ENCODE assay signal across 19 cellular contexts in the genomic region with DNA sequence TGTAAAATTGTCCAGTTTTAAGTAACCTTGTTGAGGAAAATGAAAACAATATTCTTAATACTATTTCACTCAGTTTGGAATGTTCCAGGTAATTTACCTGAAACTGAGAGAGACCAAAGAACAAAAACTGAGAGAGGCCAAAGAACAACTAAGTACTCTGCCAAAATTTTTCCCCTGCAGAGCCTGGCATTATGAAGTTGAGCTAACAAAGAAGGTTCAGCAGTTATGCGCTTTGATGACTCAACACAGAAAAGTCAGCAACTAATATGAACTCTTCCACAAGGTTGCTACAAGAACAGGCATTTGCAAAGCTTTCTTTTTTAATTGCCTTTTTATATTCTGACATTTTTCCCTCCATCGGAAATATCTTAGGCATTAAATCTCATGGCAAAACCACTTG.
DNase-seq lines count a peak whose midpoint lies in the region; ATAC-seq and TF ChIP-seq lines count a peak whose summit lies in the region.
"Had no signal": no experiment of that assay in that cellular context is flagged by ENCODE, and none has a peak within 500 bp of the region (broad histone marks: within the 10 kb centered on the region; RNA-seq: fewer than 3 reads in every experiment).

No MANE protein-coding gene starts in this region.

- no peak overlapping the region for H3K27ac Mint-ChIP-seq in MCF 10A (ENCODE audit: low read depth, unreplicated experiment)
- H3K27ac Mint-ChIP-seq: B cell; CD8-positive, alpha-beta T cell; GM23338 had no signal

- TF ChIP-seq CTCF in MCF 10A (IDR thresholded peaks at IDR 0.05; ENCODE audit: unreplicated experiment) (no peak), breast epithelium (IDR thresholded peaks at IDR 0.05) (no peak), PC-3 (conservative IDR thresholded peaks at IDR 0.05; ENCODE audit: low read depth, low read length) (no peak), smooth muscle cell (IDR thresholded peaks at IDR 0.05; ENCODE audit: borderline replicate concordance, insufficient read depth, poor library complexity, severe bottlenecking) (no peak)

- DNase-seq in MCF 10A (ENCODE audit: unreplicated experiment) (peak; percentile 34), breast epithelium (ENCODE audit: low spot score in 2 of 2) (no peak), ELR (ENCODE audit: low read depth) (peak; percentile 22), PC-3 (peak; percentile 23), smooth muscle cell (lab: John Stamatoyannopoulos, UW; ENCODE audit: unreplicated experiment) (no peak), NCI-H526 treated with DMSO at 0.1 percent for 48 hours (lab: John Stamatoyannopoulos, UW) (no peak), SW480 (ENCODE audit: low spot score) (no peak)
- no peak for DNase-seq in central memory CD4-positive, alpha-beta T cell
- DNase-seq: 8988T; Calu3; CD8-positive, alpha-beta T cell; DMS 273 treated with DMSO at 0.1 percent for 48 hours; DMS53; DND-41; GDM1; HCEC 1CT had no signal

- no peak overlapping the region for H3K4me2 ChIP-seq in PC-3 (ENCODE audit: low read length)
- H3K4me2 ChIP-seq in smooth muscle cell: no peak overlapping the region
- H3K4me2 ChIP-seq: BLaER1 treated with 17β-estradiol and CSF1 and Interleukin-3, amounts not matched to agents 10 nM and 100 nM; GM23338 had no signal

- H3K79me2 ChIP-seq in PC-3 (ENCODE audit: low read length) (no peaks in the 10 kb centered on the region), smooth muscle cell (ENCODE audit: low read depth) (no peaks in the 10 kb centered on the region)

- no peaks in the 10 kb centered on the region for H3K9me3 ChIP-seq in breast epithelium
- no peaks in the 10 kb centered on the region for H3K9me3 ChIP-seq in PC-3 (ENCODE audit: low read length)
- H3K9me3 ChIP-seq in smooth muscle cell (replicated peaks; ENCODE audit: low read depth): no peaks in the 10 kb centered on the region

- H3K36me3 Mint-ChIP-seq in MCF 10A (ENCODE audit: insufficient read depth, unreplicated experiment): no peaks in the 10 kb centered on the region
- H3K36me3 Mint-ChIP-seq: CD8-positive, alpha-beta T cell had no signal

- H3K4me3 Mint-ChIP-seq in MCF 10A (ENCODE audit: unreplicated experiment): no peak overlapping the region
- H3K4me3 Mint-ChIP-seq: B cell; CD8-positive, alpha-beta T cell; GM23338 had no signal

- ATAC-seq in PC-3: no peak
- ATAC-seq: CD8-positive, alpha-beta T cell; GM23338 had no signal

- H3K27me3 ChIP-seq in breast epithelium: no peaks in the 10 kb centered on the region
- no peaks in the 10 kb centered on the region for H3K27me3 ChIP-seq in PC-3 (ENCODE audit: low read length)
- H3K27me3 ChIP-seq in smooth muscle cell (ENCODE audit: low read depth): no peaks in the 10 kb centered on the region
- H3K27me3 ChIP-seq: BLaER1 treated with 17β-estradiol and CSF1 and Interleukin-3, amounts not matched to agents 10 nM and 100 nM had no signal

- POLR2A ChIA-PET in MCF 10A (lab: Yijun Ruan, JAX) (interaction anchor here (1.0 kb wide), 2 partner anchors 19 to 157 kb away, joined by 3 to 4 read pairs; no protein-coding TSS in a partner anchor), PC-3 (lab: Charles Lee; ENCODE audit: unreplicated experiment) (no interaction called here)

- no TSS peak for BruUV-seq in MCF 10A (replicated peaks; lab: Mats Ljungman, UMichigan)
- BruUV-seq in PC-3 (replicated peaks; lab: Mats Ljungman, UMichigan): no TSS peak

- H3K4me1 ChIP-seq in breast epithelium: no peaks in the 10 kb centered on the region
- no peaks in the 10 kb centered on the region for H3K4me1 ChIP-seq in PC-3 (ENCODE audit: insufficient read depth, low read length)
- H3K4me1 ChIP-seq in smooth muscle cell (ENCODE audit: low read depth): no peaks in the 10 kb centered on the region

- H3K9ac ChIP-seq in PC-3 (ENCODE audit: low read length) (no peak overlapping the region), smooth muscle cell (ENCODE audit: low read depth) (no peak overlapping the region)
- H3K9ac ChIP-seq: BLaER1 treated with 17β-estradiol and CSF1 and Interleukin-3, amounts not matched to agents 10 nM and 100 nM had no signal

- no peaks in the 10 kb centered on the region for H3F3A ChIP-seq in PC-3 (ENCODE audit: low read length, unreplicated experiment)
- H3F3A ChIP-seq in smooth muscle cell (ENCODE audit: low read depth): no peaks in the 10 kb centered on the region

- WGBS in smooth muscle cell (ENCODE audit: low lambda C conversion rate): 80% methylated on average over 2 of the region's 2 CpGs

- H4K20me1 ChIP-seq in PC-3 (ENCODE audit: low read length) (no peaks in the 10 kb centered on the region), smooth muscle cell (ENCODE audit: low read depth) (no peaks in the 10 kb centered on the region)
- H4K20me1 ChIP-seq: BLaER1 treated with 17β-estradiol and CSF1 and Interleukin-3, amounts not matched to agents 10 nM and 100 nM had no signal

- H3K27ac ChIP-seq in breast epithelium (no peak overlapping the region), PC-3 (ENCODE audit: low read length) (no peak overlapping the region), smooth muscle cell (ENCODE audit: low read depth) (peak overlapping the region; percentile 9)
- H3K27ac ChIP-seq: BLaER1 treated with 17β-estradiol and CSF1 and Interleukin-3, amounts not matched to agents 10 nM and 100 nM had no signal

- peaks cover 8% of the 10 kb centered on the region for H3K9me3 Mint-ChIP-seq in MCF 10A (ENCODE audit: unreplicated experiment)
- H3K9me3 Mint-ChIP-seq: CD8-positive, alpha-beta T cell; GM23338 had no signal

- H3K9me2 ChIP-seq in PC-3 (replicated peaks; ENCODE audit: low read length): no peaks in the 10 kb centered on the region

- H3K4me1 Mint-ChIP-seq in MCF 10A (ENCODE audit: insufficient read depth, unreplicated experiment): no peaks in the 10 kb centered on the region
- H3K4me1 Mint-ChIP-seq: B cell, GM23338 had no signal

- H3K4me3 ChIP-seq in breast epithelium: no peak overlapping the region
- no peak overlapping the region for H3K4me3 ChIP-seq in PC-3 (ENCODE audit: low read length)
- H3K4me3 ChIP-seq in smooth muscle cell: no peak overlapping the region
- H3K4me3 ChIP-seq: BLaER1 treated with 17β-estradiol and CSF1 and Interleukin-3, amounts not matched to agents 10 nM and 100 nM; GM23338 had no signal

- CTCF ChIA-PET in MCF 10A (lab: Yijun Ruan, JAX) (interaction anchor here (0.6 to 1.6 kb wide), 5 partner anchors 9 to 331 kb away, joined by 3 to 7 read pairs (median 3); no protein-coding TSS in a partner anchor), PC-3 (lab: Charles Lee) (no interaction called here)

- TF ChIP-seq POLR2A in breast epithelium (IDR thresholded peaks at IDR 0.05): no peak

- H3K36me3 ChIP-seq in breast epithelium: no peaks in the 10 kb centered on the region
- H3K36me3 ChIP-seq in PC-3 (ENCODE audit: low read depth, low read length): no peaks in the 10 kb centered on the region
- no peaks in the 10 kb centered on the region for H3K36me3 ChIP-seq in smooth muscle cell (ENCODE audit: low read depth)
- H3K36me3 ChIP-seq: BLaER1 treated with 17β-estradiol and CSF1 and Interleukin-3, amounts not matched to agents 10 nM and 100 nM had no signal

- no peaks in the 10 kb centered on the region for H3K27me3 Mint-ChIP-seq in MCF 10A (ENCODE audit: insufficient read depth, unreplicated experiment)
- H3K27me3 Mint-ChIP-seq: B cell had no signal

- H2AFZ ChIP-seq in PC-3 (ENCODE audit: low read length) (no peak overlapping the region), smooth muscle cell (ENCODE audit: low read depth) (no peak overlapping the region)
- H2AFZ ChIP-seq: GM23338 had no signal

- intact Hi-C loops in MCF 10A (cut with micrococcal nuclease) (no loop called here), breast epithelium (cut with DNase I; ENCODE audit: low total_unique reads) (no loop called here), PC-3 (cut with micrococcal nuclease) (no loop called here)

Comparison
In these comparisons a context has a peak if more than half of its experiments do, and no peak if none do; other contexts are left out.
1. DNase-seq: peak in MCF 10A (single experiment), ELR (single experiment) and PC-3 (single experiment); none in breast epithelium (0 of 2), smooth muscle cell (single experiment), central memory CD4-positive, alpha-beta T cell (single experiment), NCI-H526 treated with DMSO at 0.1 percent for 48 hours (single experiment) and SW480 (single experiment).